25 cellular contexts compared by ENCODE assay signal in genomic region chr3:171827385-171827784, GRCh38. TPM values are rescaled to one million over a fixed set of nuclear protein-coding genes. Genes with fewer than 3 reads are reported as not detected.
DNase-seq lines count a peak whose midpoint lies in the region; ATAC-seq and TF ChIP-seq lines count a peak whose summit lies in the region.
"Had no signal": no experiment of that assay in that cellular context is flagged by ENCODE, and none has a peak within 500 bp of the region (broad histone marks: within the 10 kb centered on the region; RNA-seq: fewer than 3 reads in every experiment).

No MANE protein-coding gene starts in this region.

- H3K27ac Mint-ChIP-seq in CD14-positive monocyte (peak overlapping the region in 5 of 7 donors; percentile 4 to 94 (median 37)), T-helper 17 cell (peak overlapping the region; percentile 97)
- peak overlapping the region; percentile 19 for H3K27ac Mint-ChIP-seq in CD8-positive, alpha-beta T cell
- H3K27ac Mint-ChIP-seq in natural killer cell treated with Interleukin-12 subunit alpha and Interleukin-12 subunit beta and Interleukin-15 and Interleukin-18, amount 100 ng/mL, for 72 hours = peak overlapping the region in 1 of 2 donors; percentile 50

- H3K9me3 ChIP-seq in CD8-positive, alpha-beta T cell (ENCODE audit: low read length) = no peaks in the 10 kb centered on the region
- H3K9me3 ChIP-seq in T-helper 17 cell (ENCODE audit: control insufficient read depth, low read length, poor library complexity, severe bottlenecking) = no peaks in the 10 kb centered on the region

- CTCF ChIA-PET in CD8-positive, alpha-beta T cell (lab: Charles Lee) = no interaction called here

- H3K27me3 Mint-ChIP-seq in CD14-positive monocyte (ENCODE audit: low read depth in 3 of 3) = peaks cover 0 to 2% (median 0%) of the 10 kb centered on the region in 3 donors
- peaks cover 16% of the 10 kb centered on the region for H3K27me3 Mint-ChIP-seq in CD8-positive, alpha-beta T cell (ENCODE audit: low read depth)
- H3K27me3 Mint-ChIP-seq in T-helper 17 cell = peaks cover 1% of the 10 kb centered on the region
- peaks cover 0 to 5% of the 10 kb centered on the region in 2 donors for H3K27me3 Mint-ChIP-seq in natural killer cell treated with Interleukin-12 subunit alpha and Interleukin-12 subunit beta and Interleukin-15 and Interleukin-18, amount 100 ng/mL, for 72 hours

- peaks cover 62% of the 10 kb centered on the region for H3K4me1 Mint-ChIP-seq in CD14-positive monocyte
- H3K4me1 Mint-ChIP-seq in CD8-positive, alpha-beta T cell (ENCODE audit: low read depth) = peaks cover 2% of the 10 kb centered on the region
- H3K4me1 Mint-ChIP-seq in T-helper 17 cell = peaks cover 30% of the 10 kb centered on the region
- peaks cover 23 to 25% of the 10 kb centered on the region in 2 donors for H3K4me1 Mint-ChIP-seq in natural killer cell treated with Interleukin-12 subunit alpha and Interleukin-12 subunit beta and Interleukin-15 and Interleukin-18, amount 100 ng/mL, for 72 hours (ENCODE audit: low read depth in 2 of 2)

- no peak overlapping the region for H3K27ac ChIP-seq in CD8-positive, alpha-beta T cell (ENCODE audit: low read depth, low read length)
- H3K27ac ChIP-seq: KMS-11, RWPE1 had no signal

- no peaks in the 10 kb centered on the region for H3K27me3 ChIP-seq in CD8-positive, alpha-beta T cell (ENCODE audit: insufficient read depth, low read length)

- no peaks in the 10 kb centered on the region for H3K4me1 ChIP-seq in CD8-positive, alpha-beta T cell (ENCODE audit: insufficient read depth, low read length)

- DNase-seq in CD14-positive monocyte (ENCODE audit: low spot score) = no peak
- DNase-seq in CD8-positive, alpha-beta T cell = no peak
- no peak for DNase-seq in T-helper 17 cell
- DNase-seq in natural killer cell treated with Interleukin-12 subunit alpha and Interleukin-12 subunit beta and Interleukin-15 and Interleukin-18, amount 100 ng/mL, for 72 hours (ENCODE audit: low spot score) = no peak
- DNase-seq in activated CD8-positive, alpha-beta memory T cell treated with anti-CD3 and anti-CD28 coated beads, Interleukin-2, amount 50 U/mL, for 48 hours = no peak
- DNase-seq in DMS114 treated with DMSO at 0.1 percent for 48 hours (lab: John Stamatoyannopoulos, UW; ENCODE audit: unreplicated experiment) = no peak
- DNase-seq: C1 segment of cervical spinal cord, HCEC 1CT, NCI-H1048, NCI-H1417 treated with DMSO at 0.1 percent for 48 hours, NCI-H1694 treated with DMSO at 0.1 percent for 48 hours, NCI-H2081, NCI-H2227 treated with DMSO at 0.1 percent for 48 hours, NCI-H69, SHP77 had no signal

- POLR2A ChIA-PET in CD8-positive, alpha-beta T cell (lab: Charles Lee) = no interaction called here

- H3K4me3 Mint-ChIP-seq in CD14-positive monocyte = no peak overlapping the region
- H3K4me3 Mint-ChIP-seq in CD8-positive, alpha-beta T cell = no peak overlapping the region
- H3K4me3 Mint-ChIP-seq in T-helper 17 cell = peak overlapping the region; percentile 91
- peak overlapping the region; percentile 76 for H3K4me3 Mint-ChIP-seq in natural killer cell treated with Interleukin-12 subunit alpha and Interleukin-12 subunit beta and Interleukin-15 and Interleukin-18, amount 100 ng/mL, for 72 hours
- H3K4me3 Mint-ChIP-seq: IgD-negative memory B cell had no signal

- no peaks in the 10 kb centered on the region for H3K9me3 Mint-ChIP-seq in CD14-positive monocyte
- H3K9me3 Mint-ChIP-seq in CD8-positive, alpha-beta T cell = no peaks in the 10 kb centered on the region
- H3K9me3 Mint-ChIP-seq in natural killer cell treated with Interleukin-12 subunit alpha and Interleukin-12 subunit beta and Interleukin-15 and Interleukin-18, amount 100 ng/mL, for 72 hours = no peaks in the 10 kb centered on the region

- no peaks in the 10 kb centered on the region for H3K36me3 Mint-ChIP-seq in CD14-positive monocyte
- no peaks in the 10 kb centered on the region for H3K36me3 Mint-ChIP-seq in CD8-positive, alpha-beta T cell
- H3K36me3 Mint-ChIP-seq in T-helper 17 cell (ENCODE audit: low read depth) = no peaks in the 10 kb centered on the region
- no peaks in the 10 kb centered on the region for H3K36me3 Mint-ChIP-seq in natural killer cell treated with Interleukin-12 subunit alpha and Interleukin-12 subunit beta and Interleukin-15 and Interleukin-18, amount 100 ng/mL, for 72 hours

- TF ChIP-seq CTCF in CD14-positive monocyte (IDR thresholded peaks at IDR 0.05) = no peak
- TF ChIP-seq CTCF in CD8-positive, alpha-beta T cell (IDR thresholded peaks at IDR 0.05) = no peak

- no peaks in the 10 kb centered on the region for H3K36me3 ChIP-seq in CD8-positive, alpha-beta T cell (ENCODE audit: insufficient read depth, low read length)

- no peak overlapping the region for H3K4me3 ChIP-seq in CD8-positive, alpha-beta T cell (ENCODE audit: low read depth, low read length)

- no peak for ATAC-seq in CD8-positive, alpha-beta T cell
- ATAC-seq in T-helper 17 cell = peak; percentile 46
- peak in 1 of 2 donors; percentile 6 for ATAC-seq in natural killer cell treated with Interleukin-12 subunit alpha and Interleukin-12 subunit beta and Interleukin-15 and Interleukin-18, amount 100 ng/mL, for 72 hours
- ATAC-seq in HG03354 (IDR thresholded peaks at IDR 0.05; ENCODE audit: poor library complexity, severe bottlenecking, unreplicated experiment) = no peak
- ATAC-seq: Panc1 had no signal

- intact Hi-C loops in CD14-positive monocyte (cut with micrococcal nuclease) = no loop called here
- intact Hi-C loops in CD8-positive, alpha-beta T cell (cut with DNase I, micrococcal nuclease) = no loop called here

RNA-seq across cellular contexts. Expression of gene TMEM212, which starts 15.8 kb away (rescaled TPM):
- polyA plus RNA-seq in CD14-positive monocyte = not detected
- total RNA-seq in CD8-positive, alpha-beta T cell = not detected
- total RNA-seq in T-helper 17 cell = not detected
- not detected for total RNA-seq in natural killer cell treated with Interleukin-12 subunit alpha and Interleukin-12 subunit beta and Interleukin-15 and Interleukin-18, amount 100 ng/mL, for 72 hours
- total RNA-seq: A673, H1, NCI-H460, OCI-LY7, SK-MEL-5 had no signal
- polyA plus RNA-seq: H1, IgD-negative memory B cell had no signal

RNA-seq across cellular contexts. Expression of gene PLD1, which starts 17.1 kb away (rescaled TPM):
- polyA plus RNA-seq in CD14-positive monocyte = 1 to 10 TPM; 5.1 to 5.8 TPM
- total RNA-seq in CD8-positive, alpha-beta T cell = 1 to 10 TPM; 1.1 to 1.6 TPM
- 1 to 10 TPM; 6.2 to 9.4 TPM for total RNA-seq in T-helper 17 cell
- total RNA-seq in natural killer cell treated with Interleukin-12 subunit alpha and Interleukin-12 subunit beta and Interleukin-15 and Interleukin-18, amount 100 ng/mL, for 72 hours = 1 to 10 TPM; 5.4 to 7.7 TPM
- total RNA-seq: OCI-LY7 had no signal
- polyA plus RNA-seq: IgD-negative memory B cell had no signal

Comparison
In these comparisons a context has a peak if more than half of its experiments do, and no peak if none do; other contexts are left out.
1. H3K4me3 Mint-ChIP-seq: peak in T-helper 17 cell (single experiment) and natural killer cell treated with Interleukin-12 subunit alpha and Interleukin-12 subunit beta and Interleukin-15 and Interleukin-18, amount 100 ng/mL, for 72 hours (single experiment); none in CD14-positive monocyte (0 of 2) and CD8-positive, alpha-beta T cell (single experiment).